Comparison of ENCODE assay signal across 1 cellular context in the genomic region with DNA sequence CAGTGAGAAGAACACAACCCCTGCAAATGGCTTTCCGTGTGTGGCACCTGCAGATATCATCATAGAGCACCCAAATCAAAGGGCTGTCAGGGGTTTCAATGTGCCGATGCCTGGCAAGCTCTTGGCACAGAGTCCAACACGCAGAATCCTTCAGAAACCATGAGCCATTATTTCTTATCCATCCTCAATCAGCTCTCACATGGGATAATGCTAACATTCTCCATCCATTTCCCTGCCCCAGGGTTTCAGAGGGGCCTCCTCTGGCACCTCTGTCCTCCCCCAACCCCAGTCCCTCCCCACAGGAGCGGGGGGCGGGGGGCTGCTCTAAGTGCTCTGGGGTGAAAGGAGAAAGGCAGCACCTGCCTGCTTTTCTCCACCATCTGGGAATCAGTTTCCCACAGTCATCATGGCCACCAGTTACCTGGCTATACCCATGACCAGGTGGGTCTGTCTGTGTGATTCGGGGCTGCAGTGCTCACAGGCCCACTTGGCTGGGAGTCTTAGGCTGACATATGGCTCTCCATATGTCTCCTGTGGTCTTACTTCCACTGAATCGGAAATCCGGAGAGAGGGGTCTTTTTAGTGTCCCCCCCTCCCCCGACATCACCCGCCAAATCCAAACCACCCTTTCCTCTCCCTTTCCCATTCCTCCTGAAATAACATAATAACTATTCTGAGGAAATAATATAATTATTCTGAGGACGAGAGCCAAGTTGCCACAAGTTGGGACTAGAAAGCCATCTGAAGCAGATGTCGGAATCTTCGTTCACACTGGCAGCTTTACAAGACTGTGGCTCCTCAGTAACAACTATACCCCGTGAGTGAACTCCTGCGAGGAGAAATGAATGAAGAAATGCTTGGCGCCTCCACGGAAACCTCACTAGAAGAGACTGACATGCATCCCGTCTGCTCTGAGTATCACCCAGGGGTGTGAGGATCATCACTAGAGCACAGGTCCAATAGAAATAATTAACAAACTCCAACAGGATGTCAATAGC.
TF ChIP-seq lines count a peak whose summit lies in the region.

No MANE protein-coding gene starts in this region.

TF ChIP-seq in GM23338, 12 proteins besides CTCF, POLR2A, EP300 and RAD21 (continued from another document):
- TF ChIP-seq, protein P1, sequence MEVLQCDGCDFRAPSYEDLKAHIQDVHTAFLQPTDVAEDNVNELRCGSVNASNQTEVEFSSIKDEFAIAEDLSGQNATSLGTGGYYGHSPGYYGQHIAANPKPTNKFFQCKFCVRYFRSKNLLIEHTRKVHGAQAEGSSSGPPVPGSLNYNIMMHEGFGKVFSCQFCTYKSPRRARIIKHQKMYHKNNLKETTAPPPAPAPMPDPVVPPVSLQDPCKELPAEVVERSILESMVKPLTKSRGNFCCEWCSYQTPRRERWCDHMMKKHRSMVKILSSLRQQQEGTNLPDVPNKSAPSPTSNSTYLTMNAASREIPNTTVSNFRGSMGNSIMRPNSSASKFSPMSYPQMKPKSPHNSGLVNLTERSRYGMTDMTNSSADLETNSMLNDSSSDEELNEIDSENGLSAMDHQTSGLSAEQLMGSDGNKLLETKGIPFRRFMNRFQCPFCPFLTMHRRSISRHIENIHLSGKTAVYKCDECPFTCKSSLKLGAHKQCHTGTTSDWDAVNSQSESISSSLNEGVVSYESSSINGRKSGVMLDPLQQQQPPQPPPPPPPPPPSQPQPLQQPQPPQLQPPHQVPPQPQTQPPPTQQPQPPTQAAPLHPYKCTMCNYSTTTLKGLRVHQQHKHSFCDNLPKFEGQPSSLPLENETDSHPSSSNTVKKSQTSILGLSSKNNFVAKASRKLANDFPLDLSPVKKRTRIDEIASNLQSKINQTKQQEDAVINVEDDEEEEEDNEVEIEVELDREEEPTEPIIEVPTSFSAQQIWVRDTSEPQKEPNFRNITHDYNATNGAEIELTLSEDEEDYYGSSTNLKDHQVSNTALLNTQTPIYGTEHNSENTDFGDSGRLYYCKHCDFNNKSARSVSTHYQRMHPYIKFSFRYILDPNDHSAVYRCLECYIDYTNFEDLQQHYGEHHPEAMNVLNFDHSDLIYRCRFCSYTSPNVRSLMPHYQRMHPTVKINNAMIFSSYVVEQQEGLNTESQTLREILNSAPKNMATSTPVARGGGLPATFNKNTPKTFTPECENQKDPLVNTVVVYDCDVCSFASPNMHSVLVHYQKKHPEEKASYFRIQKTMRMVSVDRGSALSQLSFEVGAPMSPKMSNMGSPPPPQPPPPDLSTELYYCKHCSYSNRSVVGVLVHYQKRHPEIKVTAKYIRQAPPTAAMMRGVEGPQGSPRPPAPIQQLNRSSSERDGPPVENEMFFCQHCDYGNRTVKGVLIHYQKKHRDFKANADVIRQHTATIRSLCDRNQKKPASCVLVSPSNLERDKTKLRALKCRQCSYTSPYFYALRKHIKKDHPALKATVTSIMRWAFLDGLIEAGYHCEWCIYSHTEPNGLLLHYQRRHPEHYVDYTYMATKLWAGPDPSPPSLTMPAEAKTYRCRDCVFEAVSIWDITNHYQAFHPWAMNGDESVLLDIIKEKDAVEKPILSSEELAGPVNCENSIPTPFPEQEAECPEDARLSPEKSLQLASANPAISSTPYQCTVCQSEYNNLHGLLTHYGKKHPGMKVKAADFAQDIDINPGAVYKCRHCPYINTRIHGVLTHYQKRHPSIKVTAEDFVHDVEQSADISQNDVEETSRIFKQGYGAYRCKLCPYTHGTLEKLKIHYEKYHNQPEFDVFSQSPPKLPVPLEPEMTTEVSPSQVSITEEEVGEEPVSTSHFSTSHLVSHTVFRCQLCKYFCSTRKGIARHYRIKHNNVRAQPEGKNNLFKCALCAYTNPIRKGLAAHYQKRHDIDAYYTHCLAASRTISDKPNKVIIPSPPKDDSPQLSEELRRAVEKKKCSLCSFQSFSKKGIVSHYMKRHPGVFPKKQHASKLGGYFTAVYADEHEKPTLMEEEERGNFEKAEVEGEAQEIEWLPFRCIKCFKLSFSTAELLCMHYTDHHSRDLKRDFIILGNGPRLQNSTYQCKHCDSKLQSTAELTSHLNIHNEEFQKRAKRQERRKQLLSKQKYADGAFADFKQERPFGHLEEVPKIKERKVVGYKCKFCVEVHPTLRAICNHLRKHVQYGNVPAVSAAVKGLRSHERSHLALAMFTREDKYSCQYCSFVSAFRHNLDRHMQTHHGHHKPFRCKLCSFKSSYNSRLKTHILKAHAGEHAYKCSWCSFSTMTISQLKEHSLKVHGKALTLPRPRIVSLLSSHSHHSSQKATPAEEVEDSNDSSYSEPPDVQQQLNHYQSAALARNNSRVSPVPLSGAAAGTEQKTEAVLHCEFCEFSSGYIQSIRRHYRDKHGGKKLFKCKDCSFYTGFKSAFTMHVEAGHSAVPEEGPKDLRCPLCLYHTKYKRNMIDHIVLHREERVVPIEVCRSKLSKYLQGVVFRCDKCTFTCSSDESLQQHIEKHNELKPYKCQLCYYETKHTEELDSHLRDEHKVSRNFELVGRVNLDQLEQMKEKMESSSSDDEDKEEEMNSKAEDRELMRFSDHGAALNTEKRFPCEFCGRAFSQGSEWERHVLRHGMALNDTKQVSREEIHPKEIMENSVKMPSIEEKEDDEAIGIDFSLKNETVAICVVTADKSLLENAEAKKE (CRISPR knock-in tag; IDR thresholded peaks at IDR 0.05): no peak
